ENCODE assay signal across 1 cellular context in the genomic region with DNA sequence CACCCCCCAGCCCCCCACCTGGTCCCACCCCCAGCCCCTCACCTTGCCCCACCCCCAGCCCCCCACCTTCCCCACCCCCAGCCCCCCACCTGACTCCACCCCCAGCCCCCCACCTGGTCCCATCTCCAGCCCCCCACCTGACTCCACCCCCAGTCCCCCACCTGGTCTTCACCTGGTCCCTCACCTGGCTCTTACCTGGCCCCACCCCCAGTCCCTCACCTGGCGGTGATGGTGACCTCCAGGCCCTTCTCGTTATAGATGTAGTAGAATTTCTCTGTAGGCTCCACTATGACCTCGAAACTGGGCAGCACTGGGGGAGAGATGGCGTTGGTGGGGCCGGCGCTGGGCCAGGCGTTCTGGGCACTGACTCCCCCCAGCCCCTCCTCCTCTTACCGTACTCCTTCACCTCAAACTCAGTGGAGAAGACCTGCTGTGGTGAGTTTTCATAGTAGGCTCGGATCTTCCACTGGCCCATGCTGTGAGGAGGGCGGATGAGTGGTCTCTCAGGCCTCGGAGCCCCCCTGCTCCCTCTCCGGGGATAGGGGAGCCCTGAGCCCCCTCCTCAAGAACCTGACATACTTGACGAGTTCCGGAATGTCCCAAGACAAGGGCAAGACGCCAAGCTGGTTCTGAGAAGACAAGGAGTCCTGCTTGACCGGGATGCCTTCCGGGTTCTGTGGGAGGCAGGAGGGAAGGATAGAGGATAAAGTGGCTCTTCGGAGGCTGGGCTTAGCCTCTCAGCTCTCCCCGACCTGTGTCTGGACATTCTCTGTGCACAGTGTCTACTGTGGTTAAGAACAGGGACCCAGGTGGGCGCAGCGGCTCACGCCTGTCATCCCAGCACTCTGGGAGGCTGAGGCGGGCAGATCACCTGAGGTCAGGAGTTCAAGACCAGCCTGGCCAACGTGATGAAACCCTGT.
TF ChIP-seq lines count a peak whose summit lies in the region.

No MANE protein-coding gene starts in this region.

TF ChIP-seq in H1, 55 proteins besides CTCF, POLR2A, EP300 and RAD21:
- TF ChIP-seq POLR2AphosphoS5 (IDR thresholded peaks at IDR 0.05; ENCODE audit: low read depth, low read length): no peak
- TF ChIP-seq BRCA1 (IDR thresholded peaks at IDR 0.05; ENCODE audit: low read depth, low read length): no peak
- TF ChIP-seq CTBP2 (IDR thresholded peaks at IDR 0.05; ENCODE audit: borderline replicate concordance, insufficient read depth, insufficient read length, low read length): no peak
- no peak for TF ChIP-seq SIX5 (IDR thresholded peaks at IDR 0.05; ENCODE audit: low read depth, low read length)
- no peak for TF ChIP-seq CEBPB (IDR thresholded peaks at IDR 0.05; ENCODE audit: low read depth, low read length)
- no peak for TF ChIP-seq HDAC6 (IDR thresholded peaks at IDR 0.05; ENCODE audit: low read depth, low read length)
- no peak for TF ChIP-seq EZH2 (IDR thresholded peaks at IDR 0.05; ENCODE audit: low read depth, low read length, severe bottlenecking)
- TF ChIP-seq, protein P1, sequence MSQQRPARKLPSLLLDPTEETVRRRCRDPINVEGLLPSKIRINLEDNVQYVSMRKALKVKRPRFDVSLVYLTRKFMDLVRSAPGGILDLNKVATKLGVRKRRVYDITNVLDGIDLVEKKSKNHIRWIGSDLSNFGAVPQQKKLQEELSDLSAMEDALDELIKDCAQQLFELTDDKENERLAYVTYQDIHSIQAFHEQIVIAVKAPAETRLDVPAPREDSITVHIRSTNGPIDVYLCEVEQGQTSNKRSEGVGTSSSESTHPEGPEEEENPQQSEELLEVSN (IDR thresholded peaks at IDR 0.05): no peak
- no peak for TF ChIP-seq TCF12 (IDR thresholded peaks at IDR 0.05; ENCODE audit: low read depth, low read length)
